Comparison of ENCODE assay signal across 1 cellular context in the genomic region with DNA sequence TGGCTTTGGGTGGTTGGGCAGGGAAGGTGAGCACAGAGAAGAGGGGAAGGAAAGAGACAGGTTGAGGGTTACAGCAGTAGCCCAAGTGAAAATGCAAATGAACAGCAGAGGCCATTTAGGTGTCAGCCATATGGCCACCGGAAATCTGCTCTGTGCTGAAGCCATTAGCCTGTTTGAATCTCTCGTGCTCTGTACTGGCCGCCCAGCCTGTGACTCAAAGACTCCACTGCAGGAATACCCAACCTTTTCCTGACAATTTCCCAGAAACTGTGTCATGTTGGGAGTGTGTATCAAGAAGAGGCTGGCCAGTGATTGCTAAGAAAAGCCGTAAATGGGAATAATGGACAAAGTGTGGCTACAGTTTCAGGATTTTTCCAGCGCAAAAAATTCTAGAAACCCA.
TF ChIP-seq lines count a peak whose summit lies in the region.

No MANE protein-coding gene starts in this region.

TF ChIP-seq in H1, 55 proteins besides CTCF, POLR2A, EP300 and RAD21:
- no peak for TF ChIP-seq TAF7 (optimal IDR thresholded peaks at IDR 0.05; ENCODE audit: borderline replicate concordance, low read depth, low read length)
- no peak for TF ChIP-seq EGR1 (IDR thresholded peaks at IDR 0.05; ENCODE audit: borderline replicate concordance, low read depth, low read length)
- no peak for TF ChIP-seq CEBPB (IDR thresholded peaks at IDR 0.05; ENCODE audit: low read depth, low read length)
- TF ChIP-seq KDM4A (IDR thresholded peaks at IDR 0.05; ENCODE audit: low read depth, low read length, severe bottlenecking): no peak
- no peak for TF ChIP-seq NANOG (IDR thresholded peaks at IDR 0.05; ENCODE audit: insufficient read depth, low read depth, low read length, poor library complexity, severe bottlenecking)
- no peak for TF ChIP-seq TBP (IDR thresholded peaks at IDR 0.05; ENCODE audit: low read depth, low read length)
- TF ChIP-seq SIN3A (conservative IDR thresholded peaks at IDR 0.05 in 1 of 2, IDR thresholded peaks at IDR 0.05 in 1 of 2; ENCODE audit: low read depth in 1 of 2, low read length in 2 of 2): no peak
- no peak for TF ChIP-seq YY1 (IDR thresholded peaks at IDR 0.05; ENCODE audit: low read depth, low read length)
- TF ChIP-seq HDAC6 (IDR thresholded peaks at IDR 0.05; ENCODE audit: low read depth, low read length): no peak
- TF ChIP-seq NRF1 (IDR thresholded peaks at IDR 0.05; ENCODE audit: low read depth, low read length): no peak
- TF ChIP-seq CBX8 (IDR thresholded peaks at IDR 0.05; ENCODE audit: borderline replicate concordance, low read depth, low read length): no peak
- TF ChIP-seq JUND (IDR thresholded peaks at IDR 0.05; ENCODE audit: low read length): no peak
- TF ChIP-seq, protein P1, sequence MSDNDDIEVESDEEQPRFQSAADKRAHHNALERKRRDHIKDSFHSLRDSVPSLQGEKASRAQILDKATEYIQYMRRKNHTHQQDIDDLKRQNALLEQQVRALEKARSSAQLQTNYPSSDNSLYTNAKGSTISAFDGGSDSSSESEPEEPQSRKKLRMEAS (IDR thresholded peaks at IDR 0.05): no peak
- no peak for TF ChIP-seq SP2 (IDR thresholded peaks at IDR 0.05; ENCODE audit: low read length)
- TF ChIP-seq, protein P2, sequence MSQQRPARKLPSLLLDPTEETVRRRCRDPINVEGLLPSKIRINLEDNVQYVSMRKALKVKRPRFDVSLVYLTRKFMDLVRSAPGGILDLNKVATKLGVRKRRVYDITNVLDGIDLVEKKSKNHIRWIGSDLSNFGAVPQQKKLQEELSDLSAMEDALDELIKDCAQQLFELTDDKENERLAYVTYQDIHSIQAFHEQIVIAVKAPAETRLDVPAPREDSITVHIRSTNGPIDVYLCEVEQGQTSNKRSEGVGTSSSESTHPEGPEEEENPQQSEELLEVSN (IDR thresholded peaks at IDR 0.05): no peak
- TF ChIP-seq TAF1 (IDR thresholded peaks at IDR 0.05; ENCODE audit: low read depth, low read length): no peak
- TF ChIP-seq TEAD4 (IDR thresholded peaks at IDR 0.05; ENCODE audit: low read depth, low read length): no peak
